ENCODE assay signal across 27 cellular contexts in the genomic region with DNA sequence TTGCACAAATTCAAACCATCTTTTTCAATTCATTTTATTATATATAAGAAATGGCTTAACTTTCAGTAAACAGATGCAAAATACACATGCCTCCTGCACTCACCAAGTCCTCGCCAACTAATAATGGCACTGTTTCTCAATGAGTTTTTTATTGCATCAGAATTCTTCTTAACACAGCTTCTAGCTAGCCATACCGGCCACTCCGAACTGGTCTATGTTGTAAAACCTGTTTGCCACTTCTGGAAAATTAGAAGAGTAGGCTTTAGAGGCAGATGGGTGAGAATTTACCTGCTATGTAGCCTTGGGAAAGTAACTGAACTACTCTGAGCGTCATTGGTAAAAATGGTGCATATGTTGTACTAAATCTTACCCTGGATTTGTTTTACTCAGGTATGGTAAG.
DNase-seq lines count a peak whose midpoint lies in the region; ATAC-seq, FAIRE-seq and TF ChIP-seq lines count a peak whose summit lies in the region.
"Had no signal": no experiment of that assay in that cellular context is flagged by ENCODE, and none has a peak within 500 bp of the region (broad histone marks: within the 10 kb centered on the region; RNA-seq: fewer than 3 reads in every experiment).

No MANE protein-coding gene starts in this region.

- no peak for TF ChIP-seq CTCF in dorsolateral prefrontal cortex (IDR thresholded peaks at IDR 0.05 in 54 of 56, conservative IDR thresholded peaks at IDR 0.05 in 2 of 56; ENCODE audit: low read depth in 1 of 56, partially characterized antibody in 56 of 56)
- TF ChIP-seq CTCF in lower lobe of right lung (IDR thresholded peaks at IDR 0.05), result no peak
- no peak for TF ChIP-seq CTCF in mucosa of descending colon (IDR thresholded peaks at IDR 0.05)

- FAIRE-seq in RCC 7860 (lab: Jason Lieb, UNC), result no peak
- FAIRE-seq: HepG2 had no signal

- H3K9me3 ChIP-seq in lower lobe of right lung (no peaks in the 10 kb centered on the region), mucosa of descending colon (no peaks in the 10 kb centered on the region)

- H3K4me3 ChIP-seq in dorsolateral prefrontal cortex, result no peak overlapping the region
- no peak overlapping the region for H3K4me3 ChIP-seq in lower lobe of right lung
- H3K4me3 ChIP-seq in mucosa of descending colon, result no peak overlapping the region
- H3K4me3 ChIP-seq: SK-N-MC had no signal

- H3K36me3 ChIP-seq in lower lobe of right lung (no peaks in the 10 kb centered on the region), mucosa of descending colon (ENCODE audit: low read depth) (no peaks in the 10 kb centered on the region)

- peak; percentile 55 to 68 for ATAC-seq in lower lobe of right lung
- no peak for ATAC-seq in mucosa of descending colon
- ATAC-seq: CD8-positive, alpha-beta T cell; HepG2 had no signal

- peak overlapping the region in 49 of 59 donors; percentile 2 to 89 (median 64) for H3K27ac ChIP-seq in dorsolateral prefrontal cortex
- no peak overlapping the region for H3K27ac ChIP-seq in lower lobe of right lung
- H3K27ac ChIP-seq: HL-60, SK-N-MC had no signal

- H3K27me3 ChIP-seq in dorsolateral prefrontal cortex, result no peaks in the 10 kb centered on the region
- H3K27me3 ChIP-seq in lower lobe of right lung (ENCODE audit: low read depth), result no peaks in the 10 kb centered on the region

- peak; percentile 18 for DNase-seq in SIG-M5 treated with dmso at 0.1 percent for 504 hours (lab: John Stamatoyannopoulos, UW; ENCODE audit: unreplicated experiment)
- DNase-seq in SIG-M5 (lab: John Stamatoyannopoulos, UW), result no peak
- DNase-seq in dorsolateral prefrontal cortex, result no peak
- DNase-seq in lower lobe of right lung, result no peak
- no peak for DNase-seq in COLO668 (lab: John Stamatoyannopoulos, UW; ENCODE audit: unreplicated experiment)
- DNase-seq in mucosa of descending colon, result no peak
- no peak for DNase-seq in RCC 7860 (ENCODE audit: low spot score)
- DNase-seq: AML-193; C1 segment of cervical spinal cord; Calu3; CD8-positive, alpha-beta T cell; DMS153; GF-D8; H7; HFFc6; KG1; NCI-H1092 treated with DMSO at 0.1 percent for 48 hours; NCI-H1436 treated with DMSO at 0.1 percent for 48 hours; NCI-H2029; NCI-H2171; NCI-H345; NCI-H526; Right ventricle myocardium superior; SW 1271 had no signal

- intact Hi-C loops in dorsolateral prefrontal cortex (cut with DNase I) (no loop called here), lower lobe of right lung (cut with DNase I) (no loop called here), mucosa of descending colon (cut with DNase I, micrococcal nuclease) (no loop called here)

- H3K4me1 ChIP-seq in lower lobe of right lung (no peaks in the 10 kb centered on the region), mucosa of descending colon (ENCODE audit: low read depth) (no peaks in the 10 kb centered on the region)
